Comparison of ENCODE assay signal across 8 cellular contexts in the genomic region with DNA sequence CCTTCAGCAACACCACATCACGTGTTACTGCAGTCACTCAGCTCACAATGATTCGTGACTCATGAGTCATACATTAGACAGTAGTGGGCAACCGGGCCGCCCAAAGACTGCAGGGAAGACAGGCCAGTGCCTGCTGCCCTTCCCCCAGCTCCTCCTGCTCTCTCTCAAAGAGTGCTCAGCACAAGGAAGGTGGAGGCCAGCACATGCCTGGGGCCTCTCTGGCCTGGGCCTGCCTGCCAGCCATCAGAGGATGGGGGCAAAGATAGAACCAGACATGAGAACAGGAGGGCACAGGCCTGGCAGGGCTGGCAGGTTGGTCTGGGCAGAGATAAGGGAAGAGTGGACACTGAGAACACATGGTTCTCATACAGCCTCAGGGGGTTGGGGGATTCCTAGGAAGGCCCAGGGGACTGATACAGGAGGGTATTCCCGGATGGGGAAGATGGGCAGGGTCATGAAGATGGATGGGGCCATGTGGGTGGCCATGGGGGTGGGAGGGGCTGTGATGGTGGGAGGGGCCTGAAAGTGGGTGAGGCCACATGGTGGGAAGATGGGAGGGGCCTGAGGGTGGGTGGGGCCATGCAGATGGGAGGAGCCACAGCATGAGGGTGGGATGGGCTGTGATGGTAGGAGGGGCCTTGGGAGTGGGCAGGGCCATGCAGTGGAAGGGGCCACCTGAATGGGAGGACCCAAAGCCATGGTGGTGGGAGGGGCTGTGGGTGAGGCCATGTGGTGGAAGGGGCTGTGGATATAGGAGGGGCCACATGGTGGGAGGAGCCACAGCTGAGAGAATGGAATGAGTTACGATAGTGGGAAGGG. TPM values are rescaled to one million over a fixed set of nuclear protein-coding genes. Genes with fewer than 3 reads are reported as not detected.
A peak's percentile ranks its signal among the peaks of the same experiment; 100 is the strongest.
DNase-seq lines count a peak whose midpoint lies in the region; ATAC-seq lines count a peak whose summit lies in the region.

No MANE protein-coding gene starts in this region.

- H3K9me3 Mint-ChIP-seq in T-helper 2 cell treated with Interferon-gamma antibody and Interleukin-4, amounts not matched to agents 5 μg/mL and 100 μg/mL, for 36 hours = no peaks in the 10 kb centered on the region
- no peaks in the 10 kb centered on the region for H3K9me3 Mint-ChIP-seq in activated T-cell treated with anti-CD3 and anti-CD28 coated beads, Interleukin-2, amount 50 U/mL, for 4 hours

- peaks cover 3% of the 10 kb centered on the region for H3K4me1 Mint-ChIP-seq in T-helper 2 cell treated with Interferon-gamma antibody and Interleukin-4, amounts not matched to agents 5 μg/mL and 100 μg/mL, for 36 hours (ENCODE audit: low read depth)
- H3K4me1 Mint-ChIP-seq in activated T-cell treated with anti-CD3 and anti-CD28 coated beads, Interleukin-2, amount 50 U/mL, for 4 hours (ENCODE audit: low read depth) = no peaks in the 10 kb centered on the region

- H3K9me3 ChIP-seq in iPS DF 6.9 (ENCODE audit: control insufficient read depth, insufficient read depth, low read length) = no peaks in the 10 kb centered on the region

- H3K4me3 Mint-ChIP-seq in T-helper 2 cell treated with Interferon-gamma antibody and Interleukin-4, amounts not matched to agents 5 μg/mL and 100 μg/mL, for 36 hours = no peak overlapping the region
- no peak overlapping the region for H3K4me3 Mint-ChIP-seq in activated T-cell treated with anti-CD3 and anti-CD28 coated beads, Interleukin-2, amount 50 U/mL, for 4 hours

- H3K27me3 Mint-ChIP-seq in T-helper 2 cell treated with Interferon-gamma antibody and Interleukin-4, amounts not matched to agents 5 μg/mL and 100 μg/mL, for 36 hours (ENCODE audit: low read depth) = no peaks in the 10 kb centered on the region
- H3K27me3 Mint-ChIP-seq in activated T-cell treated with anti-CD3 and anti-CD28 coated beads, Interleukin-2, amount 50 U/mL, for 4 hours (ENCODE audit: low read depth) = no peaks in the 10 kb centered on the region

- H3K27me3 ChIP-seq in iPS DF 6.9 (ENCODE audit: control insufficient read depth, insufficient read depth, low read length) = no peaks in the 10 kb centered on the region

- no peaks in the 10 kb centered on the region for H3K36me3 Mint-ChIP-seq in T-helper 2 cell treated with Interferon-gamma antibody and Interleukin-4, amounts not matched to agents 5 μg/mL and 100 μg/mL, for 36 hours (ENCODE audit: low read depth)
- no peaks in the 10 kb centered on the region for H3K36me3 Mint-ChIP-seq in activated T-cell treated with anti-CD3 and anti-CD28 coated beads, Interleukin-2, amount 50 U/mL, for 4 hours (ENCODE audit: insufficient read depth)

- WGBS in iPS DF 6.9 (ENCODE audit: insufficient coverage, insufficient read length) = no CpG with 5 or more reads among the region's 6 CpGs

- DNase-seq in T-helper 2 cell (peak in 3 of 5 experiments; percentile 18 to 35 (median 28)), HT1080 (ENCODE audit: low read depth) (peak; percentile 93), iPS DF 6.9 (ENCODE audit: low read depth, low spot score) (peak; percentile 73), NCI-H187 (lab: John Stamatoyannopoulos, UW) (no peak)
- no peak for DNase-seq in T-helper 2 cell treated with Interferon-gamma antibody and Interleukin-4, amounts not matched to agents 5 μg/mL and 100 μg/mL, for 36 hours (ENCODE audit: low spot score)
- no peak for DNase-seq in activated T-cell treated with anti-CD3 and anti-CD28 coated beads, Interleukin-2, amount 50 U/mL, for 4 hours

- H3K4me3 ChIP-seq in iPS DF 6.9 (ENCODE audit: low read length) = no peak overlapping the region

- H3K27ac ChIP-seq in iPS DF 6.9 (ENCODE audit: low read length) = no peak overlapping the region

- H3K4me1 ChIP-seq in iPS DF 6.9 (ENCODE audit: control insufficient read depth, insufficient read depth, low read length) = peaks cover 12% of the 10 kb centered on the region

- H3K27ac Mint-ChIP-seq in T-helper 2 cell treated with Interferon-gamma antibody and Interleukin-4, amounts not matched to agents 5 μg/mL and 100 μg/mL, for 36 hours = no peak overlapping the region

- no peaks in the 10 kb centered on the region for H3K36me3 ChIP-seq in iPS DF 6.9 (ENCODE audit: control insufficient read depth, insufficient read depth, low read length)

- ATAC-seq in activated T-cell treated with anti-CD3 and anti-CD28 coated beads, Interleukin-2, amount 50 U/mL, for 4 hours = peak; percentile 75 to 78
- ATAC-seq in GM21515 (IDR thresholded peaks at IDR 0.05; ENCODE audit: unreplicated experiment) (no peak), GM18498 (IDR thresholded peaks at IDR 0.05; ENCODE audit: unreplicated experiment) (no peak)

RNA-seq across cellular contexts. Expression of gene KATNB1, which starts 29.0 kb away (rescaled TPM):
- 44.7 and 54.3 TPM in 2 replicates for total RNA-seq in HT1080 (2014; rRNA removed; shearing (Covaris generic))
- 27.0 and 27.5 TPM in 2 replicates for polyA plus RNA-seq in HT1080 (2015; cell fraction: cytosol; rRNA removed)
- 42.4 and 51.8 TPM in 2 replicates for polyA plus RNA-seq in HT1080 (2015; cell fraction: nucleus; rRNA removed)
- total RNA-seq in activated T-cell treated with anti-CD3 and anti-CD28 coated beads, Interleukin-2, amount 50 U/mL, for 4 hours = 10 to 100 TPM; 47.9 to 56.1 (median 55.5) TPM

RNA-seq across cellular contexts. Expression of gene KIFC3, which starts 37.7 kb away (rescaled TPM):
- 134 and 140 TPM in 2 replicates for total RNA-seq in HT1080 (2014; rRNA removed; shearing (Covaris generic))
- polyA plus RNA-seq in HT1080 (2015; cell fraction: cytosol; rRNA removed) = 47.4 and 57.8 TPM in 2 replicates
- 73.3 and 80.3 TPM in 2 replicates for polyA plus RNA-seq in HT1080 (2015; cell fraction: nucleus; rRNA removed)
- 1 to 10 TPM; 2.7 to 4.1 (median 3.2) TPM for total RNA-seq in activated T-cell treated with anti-CD3 and anti-CD28 coated beads, Interleukin-2, amount 50 U/mL, for 4 hours

Comparison
In these comparisons a context has a peak if more than half of its experiments do, and no peak if none do; other contexts are left out.
1. DNase-seq: peak in T-helper 2 cell (3 of 5), HT1080 (single experiment) and iPS DF 6.9 (single experiment); none in T-helper 2 cell treated with Interferon-gamma antibody and Interleukin-4, amounts not matched to agents 5 μg/mL and 100 μg/mL, for 36 hours (single experiment), activated T-cell treated with anti-CD3 and anti-CD28 coated beads, Interleukin-2, amount 50 U/mL, for 4 hours (single experiment) and NCI-H187 (0 of 2).
2. ATAC-seq: peak in activated T-cell treated with anti-CD3 and anti-CD28 coated beads, Interleukin-2, amount 50 U/mL, for 4 hours (2 of 2); none in GM21515 (single experiment) and GM18498 (single experiment).
3. RNA of gene KIFC3, which starts 37.7 kb away (total RNA-seq): 134 to 140 TPM in HT1080; 2.7 to 4.1 TPM in activated T-cell treated with anti-CD3 and anti-CD28 coated beads, Interleukin-2, amount 50 U/mL, for 4 hours; every median in the first group is over 10 times any median in the second.